ENCODE assay signal across 15 cellular contexts in the genomic region with DNA sequence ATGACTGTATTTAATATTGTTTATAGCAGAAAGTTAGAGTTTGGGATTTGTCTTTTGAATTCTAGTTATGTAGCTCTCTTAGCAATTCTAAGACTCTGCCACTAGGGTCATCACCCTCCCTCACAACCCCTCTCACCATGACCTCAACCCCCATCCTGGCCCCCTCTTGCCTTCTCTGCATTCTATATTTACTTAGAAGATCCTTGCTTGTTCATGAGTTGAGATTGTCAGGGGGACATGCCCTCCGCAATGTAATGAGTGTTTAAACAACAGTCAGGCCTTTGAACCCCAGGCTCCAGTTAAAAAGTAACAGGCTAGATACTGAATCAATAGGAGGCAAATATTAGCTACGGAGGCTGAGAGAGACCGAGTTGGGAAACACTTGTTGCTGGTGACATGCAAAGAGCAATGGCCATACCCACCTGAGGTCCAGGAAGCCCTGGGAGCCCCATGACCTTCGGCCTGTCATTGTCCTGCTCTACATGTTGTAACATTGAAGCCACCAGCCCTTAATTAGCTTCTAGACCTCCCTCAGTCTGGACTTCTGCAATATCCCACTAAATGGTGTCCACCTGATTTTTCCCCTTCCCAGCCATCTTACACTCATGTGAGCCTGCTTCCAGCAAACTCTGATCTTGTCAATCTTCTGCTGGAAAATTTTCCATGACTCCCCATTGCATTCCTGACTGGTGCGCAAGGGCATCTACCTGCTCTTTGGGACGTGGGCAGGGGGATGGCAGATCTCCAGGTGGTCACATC.
A peak's percentile ranks its signal among the peaks of the same experiment; 100 is the strongest.
DNase-seq lines count a peak whose midpoint lies in the region; ATAC-seq, FAIRE-seq and TF ChIP-seq lines count a peak whose summit lies in the region.
"Had no signal": no experiment of that assay in that cellular context is flagged by ENCODE, and none has a peak within 500 bp of the region (broad histone marks: within the 10 kb centered on the region; RNA-seq: fewer than 3 reads in every experiment).

No MANE protein-coding gene starts in this region.

- no peaks in the 10 kb centered on the region for H3K4me1 Mint-ChIP-seq in activated naive CD8-positive, alpha-beta T cell treated with anti-CD3 and anti-CD28 coated beads for 36 hours
- no peaks in the 10 kb centered on the region for H3K4me1 Mint-ChIP-seq in activated naive CD8-positive, alpha-beta T cell treated with anti-CD3 and anti-CD28 coated beads, Interleukin-2, amount 50 U/mL, for 24 hours
- H3K4me1 Mint-ChIP-seq: CD14-positive monocyte had no signal

- no peaks in the 10 kb centered on the region for H3K27me3 Mint-ChIP-seq in activated naive CD8-positive, alpha-beta T cell treated with anti-CD3 and anti-CD28 coated beads for 36 hours
- no peaks in the 10 kb centered on the region for H3K27me3 Mint-ChIP-seq in activated naive CD8-positive, alpha-beta T cell treated with anti-CD3 and anti-CD28 coated beads, Interleukin-2, amount 50 U/mL, for 24 hours

- DNase-seq in A549 (ENCODE audit: low read depth in 1 of 2, low spot score in 1 of 2) (peak in 1 of 2 experiments; percentile 66), H7 (peak; percentile 71), choroid plexus epithelial cell (ENCODE audit: low read depth) (no peak), anterior cingulate cortex (lab: John Stamatoyannopoulos, UW) (no peak), mammary epithelial cell (no peak)
- no peak for DNase-seq in activated naive CD8-positive, alpha-beta T cell treated with anti-CD3 and anti-CD28 coated beads for 36 hours
- DNase-seq in activated naive CD8-positive, alpha-beta T cell treated with anti-CD3 and anti-CD28 coated beads, Interleukin-2, amount 50 U/mL, for 24 hours = no peak
- DNase-seq: 8988T, NCI-H1436 treated with DMSO at 0.1 percent for 48 hours, NCI-H2081 treated with DMSO at 0.1 percent for 48 hours, NCI-H2227 treated with DMSO at 0.1 percent for 48 hours, NCI-H524 treated with DMSO at 0.1 percent for 48 hours had no signal

- H3K27ac Mint-ChIP-seq in activated naive CD8-positive, alpha-beta T cell treated with anti-CD3 and anti-CD28 coated beads for 36 hours = no peak overlapping the region
- no peak overlapping the region for H3K27ac Mint-ChIP-seq in activated naive CD8-positive, alpha-beta T cell treated with anti-CD3 and anti-CD28 coated beads, Interleukin-2, amount 50 U/mL, for 24 hours
- H3K27ac Mint-ChIP-seq: CD14-positive monocyte had no signal

- H3K4me2 ChIP-seq in A549 (peak overlapping the region; percentile 51), mammary epithelial cell (ENCODE audit: insufficient read depth, low read depth, low read length) (no peak overlapping the region)

- H3K4me1 ChIP-seq in A549 = peaks cover 30% of the 10 kb centered on the region
- H3K4me1 ChIP-seq in liver (ENCODE audit: control insufficient read depth in 4 of 4, insufficient read depth in 4 of 4, low read length in 3 of 4) = peaks cover 14 to 91% (median 62%) of the 10 kb centered on the region in 4 donors
- H3K4me1 ChIP-seq in mammary epithelial cell (ENCODE audit: insufficient read depth, low read length) = no peaks in the 10 kb centered on the region
- H3K4me1 ChIP-seq: HAP-1 had no signal

- BruUV-seq in mammary epithelial cell (replicated peaks; lab: Mats Ljungman, UMichigan) = no TSS peak

- POLR2A ChIA-PET in A549 (lab: Yijun Ruan, JAX) = no interaction called here

- no peak overlapping the region for H2AFZ ChIP-seq in mammary epithelial cell (ENCODE audit: low read depth, low read length)

- WGBS in A549 (ENCODE audit: missing lambda C conversion rate) = 44% methylated on average over 6 of the region's 6 CpGs
- 34% methylated on average over 6 of the region's 6 CpGs for WGBS in liver
- WGBS in mammary epithelial cell (ENCODE audit: low coverage, missing lambda C conversion rate) = 84% methylated on average over 6 of the region's 6 CpGs

- H3K36me3 Mint-ChIP-seq in activated naive CD8-positive, alpha-beta T cell treated with anti-CD3 and anti-CD28 coated beads for 36 hours = no peaks in the 10 kb centered on the region
- no peaks in the 10 kb centered on the region for H3K36me3 Mint-ChIP-seq in activated naive CD8-positive, alpha-beta T cell treated with anti-CD3 and anti-CD28 coated beads, Interleukin-2, amount 50 U/mL, for 24 hours (ENCODE audit: low read depth)
- H3K36me3 Mint-ChIP-seq: CD14-positive monocyte had no signal

- H3K4me3 Mint-ChIP-seq in activated naive CD8-positive, alpha-beta T cell treated with anti-CD3 and anti-CD28 coated beads for 36 hours = no peak overlapping the region
- H3K4me3 Mint-ChIP-seq in activated naive CD8-positive, alpha-beta T cell treated with anti-CD3 and anti-CD28 coated beads, Interleukin-2, amount 50 U/mL, for 24 hours = no peak overlapping the region
- H3K4me3 Mint-ChIP-seq: CD14-positive monocyte had no signal

- no peak for TF ChIP-seq POLR2A in A549 (IDR thresholded peaks at IDR 0.05; ENCODE audit: low read length)

- in situ Hi-C loops in mammary epithelial cell (cut with MboI; ENCODE audit: low sequenced_read_pairs in 2 of 2) = loop anchor here in 1 of 2 donors (10.0 kb wide), 1 partner anchor 357 kb away; no protein-coding TSS in a partner anchor

- H3K4me3 ChIP-seq in A549 = no peak overlapping the region
- H3K4me3 ChIP-seq in H7 (ENCODE audit: insufficient read depth, low read depth, low read length) = no peak overlapping the region
- no peak overlapping the region for H3K4me3 ChIP-seq in choroid plexus epithelial cell (ENCODE audit: low read depth, low read length)
- peak overlapping the region; percentile 1 to 32 (median 1) for H3K4me3 ChIP-seq in liver (ENCODE audit: low read depth in 1 of 3, low read length in 3 of 3)
- no peak overlapping the region for H3K4me3 ChIP-seq in mammary epithelial cell (replicated peaks in 1 of 3; ENCODE audit: insufficient read depth in 1 of 3, low read depth in 2 of 3, low read length in 3 of 3)
- H3K4me3 ChIP-seq: HAP-1 had no signal

- H3K36me3 ChIP-seq in H7 (replicated peaks; ENCODE audit: control insufficient read depth, insufficient read depth, low read length) (no peaks in the 10 kb centered on the region), liver (ENCODE audit: control insufficient read depth in 4 of 4, insufficient read depth in 3 of 4, low read depth in 1 of 4, low read length in 3 of 4) (no peaks in the 10 kb centered on the region), mammary epithelial cell (ENCODE audit: insufficient read depth, low read length) (no peaks in the 10 kb centered on the region)
- H3K36me3 ChIP-seq: HAP-1 had no signal

- no peaks in the 10 kb centered on the region for H4K20me1 ChIP-seq in mammary epithelial cell (ENCODE audit: insufficient read depth, low read length)

- no peaks in the 10 kb centered on the region for H3K79me2 ChIP-seq in mammary epithelial cell (ENCODE audit: insufficient read depth, low read length)

- TF ChIP-seq EP300 in A549 (IDR thresholded peaks at IDR 0.05) = no peak

- H3K9me3 ChIP-seq in A549 (no peaks in the 10 kb centered on the region), liver (ENCODE audit: control insufficient read depth in 4 of 4, low read length in 3 of 4) (no peaks in the 10 kb centered on the region), mammary epithelial cell (replicated peaks; ENCODE audit: insufficient read depth, low read length) (no peaks in the 10 kb centered on the region)
- H3K9me3 ChIP-seq: HAP-1 had no signal

- dilution Hi-C loops in mammary epithelial cell (cut with HindIII; ENCODE audit: low sequenced_read_pairs) = no loop called here

- peak; percentile 47 to 64; a peak in 4 of 6 replicates for ATAC-seq in A549
- no peak for ATAC-seq in activated naive CD8-positive, alpha-beta T cell treated with anti-CD3 and anti-CD28 coated beads, Interleukin-2, amount 50 U/mL, for 24 hours

- no peaks in the 10 kb centered on the region for H3K9me3 Mint-ChIP-seq in activated naive CD8-positive, alpha-beta T cell treated with anti-CD3 and anti-CD28 coated beads for 36 hours
- no peaks in the 10 kb centered on the region for H3K9me3 Mint-ChIP-seq in activated naive CD8-positive, alpha-beta T cell treated with anti-CD3 and anti-CD28 coated beads, Interleukin-2, amount 50 U/mL, for 24 hours

- no peak for FAIRE-seq in A549 (lab: Jason Lieb, UNC)

- H3K9ac ChIP-seq in liver (ENCODE audit: low read depth in 1 of 2, low read length in 2 of 2) (peak overlapping the region in 1 of 2 donors; percentile 69), mammary epithelial cell (ENCODE audit: insufficient read depth, low read length) (no peak overlapping the region)

- peak overlapping the region; percentile 41 to 67 for H3K27ac ChIP-seq in A549
- peak overlapping the region; percentile 88 to 93 for H3K27ac ChIP-seq in liver (ENCODE audit: low read depth in 1 of 2, low read length in 2 of 2)
- no peak overlapping the region for H3K27ac ChIP-seq in mammary epithelial cell (ENCODE audit: insufficient read depth, low read depth, low read length)

- intact Hi-C loops in mammary epithelial cell (cut with micrococcal nuclease) = no loop called here

- CTCF ChIA-PET in A549 (lab: Yijun Ruan, JAX) (interaction anchor here (0.9 to 2.2 kb wide), 4 partner anchors 12 to 356 kb away, joined by 3 to 5 read pairs (median 4); no protein-coding TSS in a partner anchor), mammary epithelial cell (lab: Charles Lee; ENCODE audit: low non-redundant PET) (no interaction called here)

- no peak for TF ChIP-seq CTCF in A549 (IDR thresholded peaks at IDR 0.05)
- peak; percentile 5 for TF ChIP-seq CTCF in choroid plexus epithelial cell (conservative IDR thresholded peaks at IDR 0.05; ENCODE audit: low read depth, low read length)
- no peak for TF ChIP-seq CTCF in liver (IDR thresholded peaks at IDR 0.05; ENCODE audit: low read depth, low read length, missing input control)
- TF ChIP-seq CTCF in mammary epithelial cell (conservative IDR thresholded peaks at IDR 0.05 in 1 of 2, IDR thresholded peaks at IDR 0.05 in 1 of 2; ENCODE audit: extremely low read depth in 1 of 2, insufficient read depth in 1 of 2, low read depth in 1 of 2, low read length in 2 of 2) = no peak

- H3K27me3 ChIP-seq in H7 (ENCODE audit: control insufficient read depth, insufficient read depth, low read length) = no peaks in the 10 kb centered on the region
- no peaks in the 10 kb centered on the region for H3K27me3 ChIP-seq in liver (ENCODE audit: control insufficient read depth in 4 of 4, insufficient read depth in 4 of 4, low read length in 3 of 4)
- no peaks in the 10 kb centered on the region for H3K27me3 ChIP-seq in mammary epithelial cell (ENCODE audit: insufficient read depth, low read length)

- no peak for TF ChIP-seq RAD21 in A549 (conservative IDR thresholded peaks at IDR 0.05 in 1 of 2, IDR thresholded peaks at IDR 0.05 in 1 of 2)
- TF ChIP-seq RAD21 in liver (IDR thresholded peaks at IDR 0.05) = peak; percentile 49 to 66

TF ChIP-seq in A549, 52 proteins besides CTCF, POLR2A, EP300 and RAD21 (continues in another document):
- TF ChIP-seq KDM5A (IDR thresholded peaks at IDR 0.05) (no peak), RFX5 (IDR thresholded peaks at IDR 0.05) (no peak), CHD4 (IDR thresholded peaks at IDR 0.05; ENCODE audit: borderline replicate concordance) (no peak)

TF ChIP-seq in liver, 16 proteins besides CTCF, POLR2A, EP300 and RAD21 (continues in another document):
- TF ChIP-seq FOXA1 (IDR thresholded peaks at IDR 0.05) (peak; percentile 89), HNF4G (IDR thresholded peaks at IDR 0.05) (peak; percentile 77), JUND (IDR thresholded peaks at IDR 0.05) (peak; percentile 56 to 70), SP1 (IDR thresholded peaks at IDR 0.05) (peak; percentile 97)

Comparison
In these comparisons a context has a peak if more than half of its experiments do, and no peak if none do; other contexts are left out.
1. H3K4me3 ChIP-seq: peak in liver (3 of 3); none in A549 (single experiment), H7 (single experiment), choroid plexus epithelial cell (single experiment) and mammary epithelial cell (0 of 3).